1 cellular context compared by ENCODE assay signal in the genomic region with DNA sequence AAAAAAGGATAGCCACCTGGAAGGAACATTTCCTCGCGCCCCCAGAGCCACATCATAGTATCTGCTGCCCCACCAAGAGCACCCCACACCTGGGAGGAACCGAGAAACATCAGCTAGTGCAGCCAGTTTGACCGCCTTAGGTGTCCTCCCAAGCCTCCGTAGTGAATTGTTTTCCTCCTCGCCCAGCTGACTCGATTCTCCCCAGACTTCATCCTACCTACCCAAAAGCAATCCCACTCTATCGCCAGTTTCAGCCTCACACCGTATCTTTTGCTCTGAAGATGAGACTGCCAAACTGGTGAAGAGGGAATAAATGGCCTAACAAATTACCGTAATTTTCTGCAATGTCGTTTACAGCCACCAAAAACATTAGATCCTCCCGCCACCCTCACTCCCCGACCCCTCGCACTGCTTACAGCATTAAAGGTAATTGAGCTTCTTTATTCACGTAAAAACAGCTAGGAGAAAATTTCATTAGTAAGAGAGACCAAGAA.
TF ChIP-seq lines count a peak whose summit lies in the region.

No MANE protein-coding gene starts in this region.

TF ChIP-seq in H1, 55 proteins besides CTCF, POLR2A, EP300 and RAD21:
- TF ChIP-seq RFX5 (IDR thresholded peaks at IDR 0.05; ENCODE audit: borderline replicate concordance, low read depth, low read length) (no peak), BCL11A (IDR thresholded peaks at IDR 0.05; ENCODE audit: low read depth in 2 of 2, low read length in 2 of 2) (no peak), KDM4A (IDR thresholded peaks at IDR 0.05; ENCODE audit: low read depth, low read length, severe bottlenecking) (no peak), CBX8 (IDR thresholded peaks at IDR 0.05; ENCODE audit: borderline replicate concordance, low read depth, low read length) (no peak), TAF1 (IDR thresholded peaks at IDR 0.05; ENCODE audit: low read depth, low read length) (no peak), EGR1 (IDR thresholded peaks at IDR 0.05; ENCODE audit: borderline replicate concordance, low read depth, low read length) (no peak)
